In genomic region chr10:63806330-63806729, GRCh38 we compare ENCODE assay signal across 8 cellular contexts.
"Had no signal": no experiment of that assay in that cellular context is flagged by ENCODE, and none has a peak within 500 bp of the region (broad histone marks: within the 10 kb centered on the region; RNA-seq: fewer than 3 reads in every experiment).

No MANE protein-coding gene starts in this region.

- H3K4me3 ChIP-seq: GM12878 had no signal

- FAIRE-seq: G401.6, GM12878, GM12891, GM12892, GM18507, GM19239 had no signal

- DNase-seq: GDM1, GF-D8 had no signal

- ATAC-seq: GM12878 had no signal
